ENCODE assay signal across 31 cellular contexts in genomic region chr6:135243871-135244796, GRCh38.
DNase-seq lines count a peak whose midpoint lies in the region; ATAC-seq, FAIRE-seq and TF ChIP-seq lines count a peak whose summit lies in the region.
"Had no signal": no experiment of that assay in that cellular context is flagged by ENCODE, and none has a peak within 500 bp of the region (broad histone marks: within the 10 kb centered on the region; RNA-seq: fewer than 3 reads in every experiment).

No MANE protein-coding gene starts in this region.

- CTCF ChIA-PET in MCF 10A (lab: Yijun Ruan, JAX) (no interaction called here), RWPE1 (lab: Yijun Ruan, JAX) (no interaction called here)

- intact Hi-C loops in breast epithelium (cut with DNase I; ENCODE audit: low total_unique reads) = no loop called here
- intact Hi-C loops in MCF 10A (cut with micrococcal nuclease) = no loop called here

- H3K4me3 ChIP-seq in breast epithelium (no peak overlapping the region), small intestine (ENCODE audit: low read depth in 1 of 2, low read length in 2 of 2) (no peak overlapping the region)
- H3K4me3 ChIP-seq: ovary, right atrium auricular region, spleen had no signal

- H3K27ac Mint-ChIP-seq in MCF 10A (ENCODE audit: low read depth, unreplicated experiment) = no peak overlapping the region
- H3K27ac Mint-ChIP-seq in endothelial cell (ENCODE audit: unreplicated experiment) = peak overlapping the region; percentile 77
- H3K27ac Mint-ChIP-seq: activated CD8-positive, alpha-beta T cell treated with anti-CD3 and anti-CD28 coated beads for 36 hours; activated naive CD4-positive, alpha-beta T cell treated with anti-CD3 and anti-CD28 coated beads, Interleukin-2, amount 50 U/mL, for 24 hours; activated T-helper 2 cell treated with anti-CD3 and anti-CD28 coated beads, Interferon-gamma antibody, Interleukin-2, Interleukin-4, amounts not matched to agents 10 μg/mL and 5 μg/mL and 100 μg/mL, durations not matched to agents 14 hours and 24 hours and 36 hours; CD4-positive, alpha-beta memory T cell; natural killer cell; T-helper 1 cell treated with Interleukin-12 subunit alpha and Interleukin-12 subunit beta and Interleukin-4 antibody, amounts not matched to agents 30 μg/mL and 1 μg/mL, for 36 hours; type B pancreatic cell had no signal

- H3K4me1 ChIP-seq in breast epithelium = no peaks in the 10 kb centered on the region
- H3K4me1 ChIP-seq in small intestine (ENCODE audit: control insufficient read depth in 2 of 2, insufficient read depth in 1 of 2, low read depth in 1 of 2, low read length in 1 of 2) = peaks cover 0 to 3% of the 10 kb centered on the region in 2 donors
- H3K4me1 ChIP-seq: right atrium auricular region, spleen had no signal

- H3K9me3 ChIP-seq in breast epithelium = no peaks in the 10 kb centered on the region
- no peaks in the 10 kb centered on the region for H3K9me3 ChIP-seq in small intestine (ENCODE audit: control insufficient read depth, low read depth)
- H3K9me3 ChIP-seq: ovary, right atrium auricular region, spleen had no signal

- DNase-seq in breast epithelium (ENCODE audit: low spot score in 2 of 2) (no peak), MCF 10A (ENCODE audit: unreplicated experiment) (no peak), RWPE1 (ENCODE audit: low spot score) (peak; percentile 19), endothelial cell (ENCODE audit: low spot score) (no peak), small intestine (peak; percentile 41), OCI-M2 (lab: John Stamatoyannopoulos, UW; ENCODE audit: unreplicated experiment) (no peak)
- no peak for DNase-seq in central memory CD4-positive, alpha-beta T cell
- DNase-seq: activated CD8-positive, alpha-beta T cell treated with anti-CD3 and anti-CD28 coated beads for 36 hours; AML-193; CD4-positive, alpha-beta memory T cell; DMS 273 treated with DMSO at 0.1 percent for 48 hours; GOT3; IMR-90; islet precursor cell; midbrain; natural killer cell; NCI-H146; NCI-H2107; NCI-H510A; ovary; RPMI8226; spleen had no signal

- H3K27me3 Mint-ChIP-seq in MCF 10A (ENCODE audit: insufficient read depth, unreplicated experiment) (no peaks in the 10 kb centered on the region), endothelial cell (ENCODE audit: unreplicated experiment) (peaks cover 4% of the 10 kb centered on the region)
- H3K27me3 Mint-ChIP-seq: activated naive CD4-positive, alpha-beta T cell treated with anti-CD3 and anti-CD28 coated beads, Interleukin-2, amount 50 U/mL, for 24 hours; CD4-positive, alpha-beta memory T cell; central memory CD8-positive, alpha-beta T cell; type B pancreatic cell had no signal

- no peak for TF ChIP-seq CTCF in breast epithelium (IDR thresholded peaks at IDR 0.05)
- TF ChIP-seq CTCF in MCF 10A (IDR thresholded peaks at IDR 0.05; ENCODE audit: unreplicated experiment) = no peak
- no peak for TF ChIP-seq CTCF in RWPE1 (conservative IDR thresholded peaks at IDR 0.05; ENCODE audit: low read depth)
- TF ChIP-seq CTCF in endothelial cell (IDR thresholded peaks at IDR 0.05; ENCODE audit: unreplicated experiment) = no peak

- no peak for TF ChIP-seq POLR2A in breast epithelium (IDR thresholded peaks at IDR 0.05)

- H3K4me3 Mint-ChIP-seq in MCF 10A (ENCODE audit: unreplicated experiment) (no peak overlapping the region), endothelial cell (ENCODE audit: unreplicated experiment) (no peak overlapping the region)
- H3K4me3 Mint-ChIP-seq: activated CD8-positive, alpha-beta T cell treated with anti-CD3 and anti-CD28 coated beads for 36 hours; activated naive CD4-positive, alpha-beta T cell treated with anti-CD3 and anti-CD28 coated beads, Interleukin-2, amount 50 U/mL, for 24 hours; CD4-positive, alpha-beta memory T cell; central memory CD8-positive, alpha-beta T cell; natural killer cell; T-helper 1 cell treated with Interleukin-12 subunit alpha and Interleukin-12 subunit beta and Interleukin-4 antibody, amounts not matched to agents 30 μg/mL and 1 μg/mL, for 36 hours; type B pancreatic cell had no signal

- H3K36me3 ChIP-seq in breast epithelium = no peaks in the 10 kb centered on the region
- H3K36me3 ChIP-seq in small intestine (ENCODE audit: control insufficient read depth in 2 of 2, insufficient read depth in 2 of 2, low read length in 2 of 2) = no peaks in the 10 kb centered on the region
- H3K36me3 ChIP-seq: ovary, right atrium auricular region, spleen had no signal

- no peaks in the 10 kb centered on the region for H3K27me3 ChIP-seq in breast epithelium
- no peaks in the 10 kb centered on the region for H3K27me3 ChIP-seq in small intestine (ENCODE audit: control insufficient read depth in 2 of 2, insufficient read depth in 2 of 2, low read length in 2 of 2)
- H3K27me3 ChIP-seq: ovary, right atrium auricular region, spleen had no signal

- BruUV-seq in MCF 10A (replicated peaks; lab: Mats Ljungman, UMichigan) = no TSS peak

- H3K36me3 Mint-ChIP-seq in MCF 10A (ENCODE audit: insufficient read depth, unreplicated experiment) = no peaks in the 10 kb centered on the region
- no peaks in the 10 kb centered on the region for H3K36me3 Mint-ChIP-seq in endothelial cell (ENCODE audit: low read depth, unreplicated experiment)
- H3K36me3 Mint-ChIP-seq: activated naive CD4-positive, alpha-beta T cell treated with anti-CD3 and anti-CD28 coated beads, Interleukin-2, amount 50 U/mL, for 24 hours; CD4-positive, alpha-beta memory T cell; natural killer cell; type B pancreatic cell had no signal

- POLR2A ChIA-PET in MCF 10A (lab: Yijun Ruan, JAX) = no interaction called here
- POLR2A ChIA-PET in RWPE1 (lab: Yijun Ruan, JAX; ENCODE audit: low non-redundant PET) = no interaction called here

- H3K9me3 Mint-ChIP-seq in MCF 10A (ENCODE audit: unreplicated experiment) (no peaks in the 10 kb centered on the region), endothelial cell (ENCODE audit: unreplicated experiment) (no peaks in the 10 kb centered on the region)
- H3K9me3 Mint-ChIP-seq: activated CD8-positive, alpha-beta T cell treated with anti-CD3 and anti-CD28 coated beads for 36 hours; activated naive CD4-positive, alpha-beta T cell treated with anti-CD3 and anti-CD28 coated beads, Interleukin-2, amount 50 U/mL, for 24 hours; activated T-helper 2 cell treated with anti-CD3 and anti-CD28 coated beads, Interferon-gamma antibody, Interleukin-2, Interleukin-4, amounts not matched to agents 10 μg/mL and 5 μg/mL and 100 μg/mL, durations not matched to agents 14 hours and 24 hours and 36 hours; central memory CD8-positive, alpha-beta T cell; natural killer cell; T-helper 1 cell treated with Interleukin-12 subunit alpha and Interleukin-12 subunit beta and Interleukin-4 antibody, amounts not matched to agents 30 μg/mL and 1 μg/mL, for 36 hours; type B pancreatic cell had no signal

- H3K4me1 Mint-ChIP-seq in MCF 10A (ENCODE audit: insufficient read depth, unreplicated experiment) = no peaks in the 10 kb centered on the region
- peaks cover 30% of the 10 kb centered on the region for H3K4me1 Mint-ChIP-seq in endothelial cell (ENCODE audit: unreplicated experiment)
- H3K4me1 Mint-ChIP-seq: activated naive CD4-positive, alpha-beta T cell treated with anti-CD3 and anti-CD28 coated beads, Interleukin-2, amount 50 U/mL, for 24 hours; CD4-positive, alpha-beta memory T cell; central memory CD8-positive, alpha-beta T cell; natural killer cell had no signal

- no peak for ATAC-seq in esophagus mucosa
- ATAC-seq: activated CD8-positive, alpha-beta T cell treated with anti-CD3 and anti-CD28 coated beads for 36 hours; natural killer cell had no signal

- peak overlapping the region; percentile 34 to 64 for H3K27ac ChIP-seq in breast epithelium
- no peak overlapping the region for H3K27ac ChIP-seq in RWPE1
- H3K27ac ChIP-seq in small intestine (ENCODE audit: low read depth in 1 of 2, low read length in 1 of 2) = peak overlapping the region in 1 of 2 donors; percentile 64
- H3K27ac ChIP-seq: ovary, right atrium auricular region, spleen had no signal

- WGBS in small intestine, 3 donors = 23 to 62% (median 54%) methylated on average over 7 of the region's 7 CpGs

- no peak for FAIRE-seq in small intestine (lab: Jason Lieb, UNC)
- FAIRE-seq: A204.1, endothelial cell of umbilical vein had no signal

Comparison
In these comparisons a context has a peak if more than half of its experiments do, and no peak if none do; other contexts are left out.
1. DNase-seq: peak in RWPE1 (single experiment) and small intestine (single experiment); none in breast epithelium (0 of 2), MCF 10A (single experiment), endothelial cell (single experiment), OCI-M2 (single experiment) and central memory CD4-positive, alpha-beta T cell (single experiment).